ENCODE assay signal across 31 cellular contexts in genomic region chr6:151610336-151610735, GRCh38.
"Had no signal": no experiment of that assay in that cellular context is flagged by ENCODE, and none has a peak within 500 bp of the region (broad histone marks: within the 10 kb centered on the region; RNA-seq: fewer than 3 reads in every experiment).

No MANE protein-coding gene starts in this region.

- H3K4me2 ChIP-seq: KMS-11, PC-9 had no signal

- H3K27me3 ChIP-seq: ascending aorta, cardiac muscle cell had no signal

- H3K36me3 ChIP-seq: ascending aorta, cardiac muscle cell, WERI-Rb-1 had no signal

- H3K36me3 Mint-ChIP-seq: activated CD8-positive, alpha-beta memory T cell treated with anti-CD3 and anti-CD28 coated beads, Interleukin-2, amount 10 ng/mL, durations not matched to agents 7 days and 5 days; activated naive CD8-positive, alpha-beta T cell treated with anti-CD3 and anti-CD28 coated beads for 36 hours had no signal

- H3K4me1 ChIP-seq: ascending aorta had no signal

- H3K27ac Mint-ChIP-seq: activated CD4-positive, alpha-beta memory T cell treated with anti-CD3 and anti-CD28 coated beads, Interleukin-2, amount 10 ng/mL, durations not matched to agents 7 days and 5 days; activated CD8-positive, alpha-beta memory T cell treated with anti-CD3 and anti-CD28 coated beads, Interleukin-2, amount 10 ng/mL, durations not matched to agents 7 days and 5 days; activated naive CD8-positive, alpha-beta T cell treated with anti-CD3 and anti-CD28 coated beads for 36 hours had no signal

- ATAC-seq: activated CD8-positive, alpha-beta memory T cell treated with anti-CD3 and anti-CD28 coated beads, Interleukin-2, amount 10 ng/mL, durations not matched to agents 7 days and 5 days had no signal

- H3K4me1 Mint-ChIP-seq: activated CD4-positive, alpha-beta memory T cell treated with anti-CD3 and anti-CD28 coated beads, Interleukin-2, amount 10 ng/mL, durations not matched to agents 7 days and 5 days; activated CD8-positive, alpha-beta memory T cell treated with anti-CD3 and anti-CD28 coated beads, Interleukin-2, amount 10 ng/mL, durations not matched to agents 7 days and 5 days; activated naive CD8-positive, alpha-beta T cell treated with anti-CD3 and anti-CD28 coated beads for 36 hours had no signal

- DNase-seq: activated CD4-positive, alpha-beta memory T cell treated with anti-CD3 and anti-CD28 coated beads, Interleukin-2, amount 10 ng/mL, durations not matched to agents 7 days and 5 days; activated CD4-positive, alpha-beta T cell treated with anti-CD3 and anti-CD28 coated beads for 1 hour; activated CD4-positive, alpha-beta T cell treated with anti-CD3 and anti-CD28 coated beads for 48 hours; activated CD4-positive, CD25-positive, alpha-beta regulatory T cell; activated CD8-positive, alpha-beta memory T cell treated with anti-CD3 and anti-CD28 coated beads for 24 hours; activated CD8-positive, alpha-beta memory T cell treated with anti-CD3 and anti-CD28 coated beads, Interleukin-2, amount 10 ng/mL, durations not matched to agents 7 days and 5 days; activated CD8-positive, alpha-beta memory T cell treated with anti-CD3 and anti-CD28 coated beads, Interleukin-2, amount 50 U/mL, for 48 hours; activated effector memory CD4-positive, alpha-beta T cell treated with Interleukin-2 at 50 U/mL for 16 hours; activated naive CD4-positive, alpha-beta T cell; activated naive CD4-positive, alpha-beta T cell treated with anti-CD3 and anti-CD28 coated beads, Interleukin-2, amount 50 U/mL, for 16 hours; activated naive CD8-positive, alpha-beta T cell treated with anti-CD3 and anti-CD28 coated beads for 36 hours; activated T-cell treated with anti-CD3 and anti-CD28 coated beads, Interleukin-2, amount 50 U/mL, for 48 hours; amygdala; NCI-H1092 treated with DMSO at 0.1 percent for 48 hours; NCI-H1417; NCI-H146; NCI-H187; NCI-H2029 treated with DMSO at 0.1 percent for 48 hours; NCI-H2107; NCI-H2171; NCI-H510A; NCI-H526; NCI-H748 treated with DMSO at 0.1 percent for 48 hours; NK-92 treated with Interleukin-12 subunit alpha and Interleukin-12 subunit beta, amount 100 ng/mL, for 24 hours; PC-9; T1000; WERI-Rb-1 had no signal

- H2AFZ ChIP-seq: PC-9 had no signal

- H3K9me3 Mint-ChIP-seq: activated CD4-positive, alpha-beta memory T cell treated with anti-CD3 and anti-CD28 coated beads, Interleukin-2, amount 10 ng/mL, durations not matched to agents 7 days and 5 days had no signal

- H3K4me3 Mint-ChIP-seq: activated CD4-positive, alpha-beta memory T cell treated with anti-CD3 and anti-CD28 coated beads, Interleukin-2, amount 10 ng/mL, durations not matched to agents 7 days and 5 days; activated CD8-positive, alpha-beta memory T cell treated with anti-CD3 and anti-CD28 coated beads, Interleukin-2, amount 10 ng/mL, durations not matched to agents 7 days and 5 days; activated naive CD8-positive, alpha-beta T cell treated with anti-CD3 and anti-CD28 coated beads for 36 hours had no signal

- H3K27ac ChIP-seq: ascending aorta, cardiac muscle cell, KMS-11, PC-9, RWPE1, WERI-Rb-1 had no signal

- H3K4me3 ChIP-seq: ascending aorta, cardiac muscle cell, PC-9 had no signal

- H3K9ac ChIP-seq: KMS-11 had no signal
